In the genomic region with DNA sequence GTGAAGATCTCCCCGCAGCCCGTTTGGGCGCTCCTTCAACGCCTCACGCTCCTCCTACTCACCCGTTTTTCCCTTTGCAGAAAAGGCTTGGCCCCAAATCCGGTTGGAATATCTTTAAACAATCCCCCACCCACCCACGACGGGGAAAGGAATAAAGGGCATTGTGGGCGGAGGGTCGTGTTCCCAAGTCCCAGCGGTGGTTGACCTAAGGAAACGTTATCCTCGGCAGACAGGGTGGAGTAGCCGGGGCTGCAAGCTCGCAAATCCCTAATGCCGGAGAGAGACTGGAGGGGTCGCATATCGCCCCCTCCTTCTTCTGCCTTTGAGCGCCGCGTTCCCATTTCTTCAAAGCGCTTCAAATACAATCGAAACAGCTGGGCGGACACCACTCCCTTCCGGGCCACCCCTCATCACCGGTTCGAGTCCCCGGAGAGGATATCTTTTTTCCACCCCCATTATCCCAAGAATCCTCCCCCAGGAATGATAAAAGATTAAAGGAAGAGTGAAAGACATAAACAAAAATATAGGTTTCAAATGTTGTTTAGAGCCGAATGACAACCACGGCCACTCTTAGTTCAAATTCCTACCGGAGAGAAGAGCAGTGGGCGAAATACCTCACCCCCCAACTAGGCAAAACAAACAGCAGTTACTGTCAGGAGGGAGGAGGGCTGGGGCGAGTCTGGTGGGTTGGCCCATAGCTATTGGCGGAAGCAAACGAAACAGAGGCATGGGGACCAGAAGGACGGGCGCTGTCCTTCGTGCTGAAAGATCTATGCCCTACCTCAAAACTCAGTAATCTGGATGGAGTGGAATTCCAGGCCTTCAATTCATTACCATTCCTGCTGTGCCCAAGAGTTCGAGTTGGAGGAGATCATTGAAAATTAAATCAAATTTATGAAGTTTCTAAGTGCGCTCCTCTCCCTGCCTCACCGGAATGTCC, we compare ENCODE assay signal across 1 cellular context.
TF ChIP-seq lines count a peak whose summit lies in the region.

No MANE protein-coding gene starts in this region.

TF ChIP-seq in GM12878, 131 proteins besides CTCF, POLR2A, EP300 and RAD21:
- TF ChIP-seq CEBPB (IDR thresholded peaks at IDR 0.05; ENCODE audit: borderline replicate concordance in 1 of 2, low read depth in 2 of 2, low read length in 2 of 2) (no peak), PML (IDR thresholded peaks at IDR 0.05; ENCODE audit: low read length) (no peak)
- TF ChIP-seq, protein P1, sequence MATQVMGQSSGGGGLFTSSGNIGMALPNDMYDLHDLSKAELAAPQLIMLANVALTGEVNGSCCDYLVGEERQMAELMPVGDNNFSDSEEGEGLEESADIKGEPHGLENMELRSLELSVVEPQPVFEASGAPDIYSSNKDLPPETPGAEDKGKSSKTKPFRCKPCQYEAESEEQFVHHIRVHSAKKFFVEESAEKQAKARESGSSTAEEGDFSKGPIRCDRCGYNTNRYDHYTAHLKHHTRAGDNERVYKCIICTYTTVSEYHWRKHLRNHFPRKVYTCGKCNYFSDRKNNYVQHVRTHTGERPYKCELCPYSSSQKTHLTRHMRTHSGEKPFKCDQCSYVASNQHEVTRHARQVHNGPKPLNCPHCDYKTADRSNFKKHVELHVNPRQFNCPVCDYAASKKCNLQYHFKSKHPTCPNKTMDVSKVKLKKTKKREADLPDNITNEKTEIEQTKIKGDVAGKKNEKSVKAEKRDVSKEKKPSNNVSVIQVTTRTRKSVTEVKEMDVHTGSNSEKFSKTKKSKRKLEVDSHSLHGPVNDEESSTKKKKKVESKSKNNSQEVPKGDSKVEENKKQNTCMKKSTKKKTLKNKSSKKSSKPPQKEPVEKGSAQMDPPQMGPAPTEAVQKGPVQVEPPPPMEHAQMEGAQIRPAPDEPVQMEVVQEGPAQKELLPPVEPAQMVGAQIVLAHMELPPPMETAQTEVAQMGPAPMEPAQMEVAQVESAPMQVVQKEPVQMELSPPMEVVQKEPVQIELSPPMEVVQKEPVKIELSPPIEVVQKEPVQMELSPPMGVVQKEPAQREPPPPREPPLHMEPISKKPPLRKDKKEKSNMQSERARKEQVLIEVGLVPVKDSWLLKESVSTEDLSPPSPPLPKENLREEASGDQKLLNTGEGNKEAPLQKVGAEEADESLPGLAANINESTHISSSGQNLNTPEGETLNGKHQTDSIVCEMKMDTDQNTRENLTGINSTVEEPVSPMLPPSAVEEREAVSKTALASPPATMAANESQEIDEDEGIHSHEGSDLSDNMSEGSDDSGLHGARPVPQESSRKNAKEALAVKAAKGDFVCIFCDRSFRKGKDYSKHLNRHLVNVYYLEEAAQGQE (IDR thresholded peaks at IDR 0.05; ENCODE audit: low read depth, low read length) = peak; percentile 95
